16 cellular contexts compared by ENCODE assay signal in genomic region chr11:47989779-47990178, GRCh38. TPM values are rescaled to one million over a fixed set of nuclear protein-coding genes. Genes with fewer than 3 reads are reported as not detected.
A peak's percentile ranks its signal among the peaks of the same experiment; 100 is the strongest.
DNase-seq lines count a peak whose midpoint lies in the region; ATAC-seq and TF ChIP-seq lines count a peak whose summit lies in the region.
"Had no signal": no experiment of that assay in that cellular context is flagged by ENCODE, and none has a peak within 500 bp of the region (broad histone marks: within the 10 kb centered on the region; RNA-seq: fewer than 3 reads in every experiment).

No MANE protein-coding gene starts in this region.

- peak overlapping the region; percentile 50 for H3K27ac Mint-ChIP-seq in activated T-cell treated with anti-CD3 and anti-CD28 coated beads, Interleukin-2, amount 50 U/mL, for 72 hours
- no peak overlapping the region for H3K27ac Mint-ChIP-seq in activated T-cell treated with anti-CD3 and anti-CD28 coated beads, Interleukin-2, amount 50 U/mL, for 24 hours
- H3K27ac Mint-ChIP-seq: T-helper 1 cell treated with Interleukin-12 subunit alpha and Interleukin-12 subunit beta and Interleukin-4 antibody, amounts not matched to agents 30 μg/mL and 1 μg/mL, for 36 hours had no signal

- ATAC-seq in activated T-cell treated with anti-CD3 and anti-CD28 coated beads, Interleukin-2, amount 50 U/mL, for 72 hours (replicated peaks in 1 of 2) = no peak
- ATAC-seq in left lobe of liver (peak; percentile 21), GM21423 (IDR thresholded peaks at IDR 0.05; ENCODE audit: unreplicated experiment) (no peak)
- ATAC-seq: activated CD4-positive, CD25-positive, alpha-beta regulatory T cell treated with anti-CD3 and anti-CD28 coated beads, Interleukin-2, amount 50 U/mL, for 24 hours had no signal

- no peak for DNase-seq in activated T-cell treated with anti-CD3 and anti-CD28 coated beads, Interleukin-2, amount 50 U/mL, for 72 hours
- DNase-seq in activated T-cell treated with anti-CD3 and anti-CD28 coated beads, Interleukin-2, amount 50 U/mL, for 24 hours = no peak
- DNase-seq in SJSA1 (ENCODE audit: low read depth in 1 of 2, low spot score in 2 of 2) = peak in 1 of 2 experiments; percentile 29
- DNase-seq in left lobe of liver (ENCODE audit: low spot score) = no peak
- no peak for DNase-seq in thyroid gland
- DNase-seq in spleen = no peak
- DNase-seq in lower leg skin (ENCODE audit: low spot score in 2 of 2) = no peak
- DNase-seq: HCEC 1CT, MM.1S, NCI-H187, SHP77 treated with DMSO at 0.1 percent for 48 hours had no signal

- no peaks in the 10 kb centered on the region for H3K27me3 Mint-ChIP-seq in activated T-cell treated with anti-CD3 and anti-CD28 coated beads, Interleukin-2, amount 50 U/mL, for 72 hours (ENCODE audit: low read depth)
- no peaks in the 10 kb centered on the region for H3K27me3 Mint-ChIP-seq in activated T-cell treated with anti-CD3 and anti-CD28 coated beads, Interleukin-2, amount 50 U/mL, for 24 hours

- H3K4me3 ChIP-seq in SJSA1 (no peak overlapping the region), thyroid gland (replicated peaks in 1 of 3) (no peak overlapping the region), spleen (no peak overlapping the region), lower leg skin (ENCODE audit: low read depth, poor library complexity, severe bottlenecking) (no peak overlapping the region)
- H3K4me3 ChIP-seq: BLaER1 treated with 17β-estradiol and CSF1 and Interleukin-3, amounts not matched to agents 10 nM and 100 nM had no signal

- no peak for TF ChIP-seq POLR2A in thyroid gland (IDR thresholded peaks at IDR 0.05)
- no peak for TF ChIP-seq POLR2A in spleen (IDR thresholded peaks at IDR 0.05)
- no peak for TF ChIP-seq POLR2A in lower leg skin (IDR thresholded peaks at IDR 0.05)

- peaks cover 72% of the 10 kb centered on the region for H3K4me1 Mint-ChIP-seq in activated T-cell treated with anti-CD3 and anti-CD28 coated beads, Interleukin-2, amount 50 U/mL, for 72 hours (ENCODE audit: low read depth)
- peaks cover 62% of the 10 kb centered on the region for H3K4me1 Mint-ChIP-seq in activated T-cell treated with anti-CD3 and anti-CD28 coated beads, Interleukin-2, amount 50 U/mL, for 24 hours (ENCODE audit: low read depth)

- H3K9me3 Mint-ChIP-seq in activated T-cell treated with anti-CD3 and anti-CD28 coated beads, Interleukin-2, amount 50 U/mL, for 72 hours = no peaks in the 10 kb centered on the region
- H3K9me3 Mint-ChIP-seq in activated T-cell treated with anti-CD3 and anti-CD28 coated beads, Interleukin-2, amount 50 U/mL, for 24 hours = no peaks in the 10 kb centered on the region
- H3K9me3 Mint-ChIP-seq: T-helper 1 cell treated with Interleukin-12 subunit alpha and Interleukin-12 subunit beta and Interleukin-4 antibody, amounts not matched to agents 30 μg/mL and 1 μg/mL, for 36 hours had no signal

- intact Hi-C loops in thyroid gland (cut with DNase I) = no loop called here
- intact Hi-C loops in spleen (cut with DNase I; ENCODE audit: low total_unique reads) = no loop called here
- intact Hi-C loops in lower leg skin (cut with DNase I; ENCODE audit: low total_unique reads) = no loop called here

- H3K36me3 ChIP-seq in SJSA1 = peaks cover 8% of the 10 kb centered on the region; the same call in 1 of the 2 replicates
- H3K36me3 ChIP-seq in thyroid gland = no peaks in the 10 kb centered on the region
- H3K36me3 ChIP-seq in spleen = peaks cover 0 to 11% (median 0%) of the 10 kb centered on the region in 6 donors

- H3K36me3 Mint-ChIP-seq in activated T-cell treated with anti-CD3 and anti-CD28 coated beads, Interleukin-2, amount 50 U/mL, for 72 hours (ENCODE audit: insufficient read depth in 2 of 2) = peaks cover 0 to 5% of the 10 kb centered on the region in 2 donors
- H3K36me3 Mint-ChIP-seq in activated T-cell treated with anti-CD3 and anti-CD28 coated beads, Interleukin-2, amount 50 U/mL, for 24 hours (ENCODE audit: low read depth) = peaks cover 12% of the 10 kb centered on the region

- H3K9me3 ChIP-seq in SJSA1 (replicated peaks) (no peaks in the 10 kb centered on the region), thyroid gland (no peaks in the 10 kb centered on the region), spleen (no peaks in the 10 kb centered on the region)
- H3K9me3 ChIP-seq: BLaER1 treated with 17β-estradiol and CSF1 and Interleukin-3, amounts not matched to agents 10 nM and 100 nM had no signal

- peak overlapping the region; percentile 23; the same call in 1 of the 2 replicates for H3K27ac ChIP-seq in SJSA1
- peak overlapping the region; percentile 85 to 96 (median 90) for H3K27ac ChIP-seq in thyroid gland
- H3K27ac ChIP-seq in spleen = peak overlapping the region in 2 of 8 donors; percentile 18 to 62
- H3K27ac ChIP-seq: parathyroid adenoma had no signal

- no peak for TF ChIP-seq CTCF in thyroid gland (IDR thresholded peaks at IDR 0.05)
- TF ChIP-seq CTCF in spleen (IDR thresholded peaks at IDR 0.05 in 8 of 11, conservative IDR thresholded peaks at IDR 0.05 in 3 of 11) = no peak
- TF ChIP-seq CTCF in lower leg skin (IDR thresholded peaks at IDR 0.05) = no peak

- H3K27me3 ChIP-seq in SJSA1 (replicated peaks) = no peaks in the 10 kb centered on the region
- H3K27me3 ChIP-seq in thyroid gland = no peaks in the 10 kb centered on the region
- H3K27me3 ChIP-seq in spleen (replicated peaks in 1 of 7) = no peaks in the 10 kb centered on the region
- H3K27me3 ChIP-seq: BLaER1 treated with 17β-estradiol and CSF1 and Interleukin-3, amounts not matched to agents 10 nM and 100 nM had no signal

- peak overlapping the region in 1 of 2 donors; percentile 43 for H3K4me3 Mint-ChIP-seq in activated T-cell treated with anti-CD3 and anti-CD28 coated beads, Interleukin-2, amount 50 U/mL, for 72 hours
- H3K4me3 Mint-ChIP-seq in activated T-cell treated with anti-CD3 and anti-CD28 coated beads, Interleukin-2, amount 50 U/mL, for 24 hours = no peak overlapping the region
- H3K4me3 Mint-ChIP-seq: T-helper 1 cell treated with Interleukin-12 subunit alpha and Interleukin-12 subunit beta and Interleukin-4 antibody, amounts not matched to agents 30 μg/mL and 1 μg/mL, for 36 hours had no signal

- H3K4me1 ChIP-seq in SJSA1 (replicated peaks) = peaks cover 70% of the 10 kb centered on the region
- H3K4me1 ChIP-seq in thyroid gland = peaks cover 42 to 64% of the 10 kb centered on the region in 2 donors
- peaks cover 23 to 100% (median 83%) of the 10 kb centered on the region in 6 donors for H3K4me1 ChIP-seq in spleen
- H3K4me1 ChIP-seq: parathyroid adenoma had no signal

- WGBS in thyroid gland, 2 donors = 52 to 67% methylated on average over 2 of the region's 2 CpGs
- 78 to 93% (median 83%) methylated on average over 2 of the region's 2 CpGs for WGBS in spleen, 5 donors
- 75 to 87% methylated on average over 2 of the region's 2 CpGs for WGBS in lower leg skin, 2 donors

RNA-seq across cellular contexts. Expression of gene PTPRJ, which starts 9.4 kb away (rescaled TPM):
- 10 to 100 TPM; 36.6 to 50.6 TPM for total RNA-seq in activated T-cell treated with anti-CD3 and anti-CD28 coated beads, Interleukin-2, amount 50 U/mL, for 72 hours
- total RNA-seq in SJSA1 (2014; rRNA removed; shearing (Covaris generic)) = 10.2 and 19.8 TPM in 2 replicates
- total RNA-seq in left lobe of liver (22.7 TPM), thyroid gland (10 to 100 TPM; 45.4 to 81.9 (median 58.6) TPM), spleen (100 to 1,000 TPM in 4 of 7 donors, 10 to 100 TPM in 3; 63.7 to 135 (median 100) TPM), lower leg skin (10 to 100 TPM in 2 of 4 donors, 1 to 10 TPM in 2; 4.2 to 26.2 (median 9.2) TPM)
- 10 to 100 TPM in 1 of 3 donors, 1 to 10 TPM in 2; 6.4 to 11.6 (median 10.0) TPM for polyA plus RNA-seq in spleen
